10 cellular contexts compared by ENCODE assay signal in genomic region chr1:156664949-156665411, GRCh38. TPM values are rescaled to one million over a fixed set of nuclear protein-coding genes. Genes with fewer than 3 reads are reported as not detected.
DNase-seq lines count a peak whose midpoint lies in the region; ATAC-seq, FAIRE-seq and TF ChIP-seq lines count a peak whose summit lies in the region.
"Had no signal": no experiment of that assay in that cellular context is flagged by ENCODE, and none has a peak within 500 bp of the region (broad histone marks: within the 10 kb centered on the region; RNA-seq: fewer than 3 reads in every experiment).

No MANE protein-coding gene starts in this region.

- POLR2A ChIA-PET in SK-N-SH (lab: Yijun Ruan, JAX): interaction anchor here (2.3 kb wide), 1 partner anchor 12 kb away, joined by 14 read pairs; the partner anchor contains the start of gene NES

- no peaks in the 10 kb centered on the region for H4K20me1 ChIP-seq in SK-N-SH (ENCODE audit: insufficient read depth)

- TF ChIP-seq RAD21 in SK-N-SH (IDR thresholded peaks at IDR 0.05; ENCODE audit: low read length): no peak

- H3K9me2 ChIP-seq in SK-N-SH: no peaks in the 10 kb centered on the region

- H3K27me3 Mint-ChIP-seq in brain: peaks cover 3% of the 10 kb centered on the region
- no peaks in the 10 kb centered on the region for H3K27me3 Mint-ChIP-seq in memory B cell
- H3K27me3 Mint-ChIP-seq in activated T-cell treated with anti-CD3 and anti-CD28 coated beads, Interleukin-2, amount 50 U/mL, for 4 hours (ENCODE audit: low read depth): no peaks in the 10 kb centered on the region

- H3K27ac ChIP-seq in SK-N-SH (ENCODE audit: low read depth in 2 of 2, low read length in 1 of 2): no peak overlapping the region

- no peak for TF ChIP-seq EP300 in SK-N-SH (IDR thresholded peaks at IDR 0.05; ENCODE audit: borderline replicate concordance in 1 of 2, low read depth in 1 of 2, low read length in 1 of 2)

- peaks cover 40 to 53% of the 10 kb centered on the region in 2 experiments; a peak in 3 of 4 replicates for H3K4me1 ChIP-seq in SK-N-SH (ENCODE audit: control insufficient read depth in 1 of 2, insufficient read depth in 2 of 2, low read depth in 1 of 2, low read length in 1 of 2)

- H3K36me3 Mint-ChIP-seq in brain (no peaks in the 10 kb centered on the region), memory B cell (no peaks in the 10 kb centered on the region)
- no peaks in the 10 kb centered on the region for H3K36me3 Mint-ChIP-seq in activated T-cell treated with anti-CD3 and anti-CD28 coated beads, Interleukin-2, amount 50 U/mL, for 4 hours (ENCODE audit: insufficient read depth)

- no peaks in the 10 kb centered on the region for H3K9me3 ChIP-seq in SK-N-SH

- no peak overlapping the region for H3K4me3 ChIP-seq in SK-N-SH (ENCODE audit: low read depth in 2 of 2, low read length in 1 of 2)

- H3K9ac ChIP-seq in SK-N-SH: no peak overlapping the region

- no peak for FAIRE-seq in frontal cortex (lab: Jason Lieb, UNC)

- ATAC-seq in SK-N-SH treated with all-trans-retinoic acid at 6 μM for 48 hours (no peak), memory B cell (ENCODE audit: low read depth) (peak; percentile 49), HG02642 (IDR thresholded peaks at IDR 0.05; ENCODE audit: poor library complexity, unreplicated experiment) (no peak)
- ATAC-seq in activated T-cell treated with anti-CD3 and anti-CD28 coated beads, Interleukin-2, amount 50 U/mL, for 4 hours: no peak

- no peaks in the 10 kb centered on the region for H3K36me3 ChIP-seq in SK-N-SH (replicated peaks in 1 of 2; ENCODE audit: control insufficient read depth in 1 of 2, insufficient read depth in 2 of 2, low read length in 1 of 2)

- no peaks in the 10 kb centered on the region for H3K27me3 ChIP-seq in SK-N-SH (ENCODE audit: insufficient read depth)

- H3K9me3 Mint-ChIP-seq in brain (peaks cover 0 to 3% (median 0%) of the 10 kb centered on the region in 5 experiments), memory B cell (no peaks in the 10 kb centered on the region)
- no peaks in the 10 kb centered on the region for H3K9me3 Mint-ChIP-seq in activated T-cell treated with anti-CD3 and anti-CD28 coated beads, Interleukin-2, amount 50 U/mL, for 4 hours

- DNase-seq in SK-N-SH: no peak
- DNase-seq in memory B cell (ENCODE audit: low spot score in 2 of 2): no peak
- no peak for DNase-seq in frontal cortex (ENCODE audit: low spot score in 2 of 2)
- no peak for DNase-seq in DMS153 treated with DMSO at 0.1 percent for 48 hours (lab: John Stamatoyannopoulos, UW; ENCODE audit: unreplicated experiment)
- no peak for DNase-seq in activated T-cell treated with anti-CD3 and anti-CD28 coated beads, Interleukin-2, amount 50 U/mL, for 4 hours

- CTCF ChIA-PET in SK-N-SH (lab: Yijun Ruan, JAX): interaction anchor here (0.8 to 13.1 kb wide), 6 partner anchors 17 to 225 kb away, joined by 3 to 682 read pairs (median 5); partner anchors contain the start of genes HAPLN2, NAXE and NES

- H3F3A ChIP-seq in SK-N-SH (replicated peaks; ENCODE audit: insufficient read depth): peaks cover 15% of the 10 kb centered on the region

- WGBS in SK-N-SH (ENCODE audit: low lambda C conversion rate): 89% methylated on average over 7 of the region's 12 CpGs

- peak overlapping the region; percentile 53; the same call in 1 of the 2 replicates for H3K4me2 ChIP-seq in SK-N-SH

- H3K79me2 ChIP-seq in SK-N-SH (ENCODE audit: insufficient read depth): no peaks in the 10 kb centered on the region

- H3K4me3 Mint-ChIP-seq in brain (peak overlapping the region in 3 of 5 experiments; percentile 49 to 65 (median 51)), memory B cell (peak overlapping the region; percentile 15)
- H3K4me3 Mint-ChIP-seq in activated T-cell treated with anti-CD3 and anti-CD28 coated beads, Interleukin-2, amount 50 U/mL, for 4 hours: no peak overlapping the region

- H3K4me1 Mint-ChIP-seq in brain: peaks cover 100% of the 10 kb centered on the region
- H3K4me1 Mint-ChIP-seq in memory B cell: peaks cover 56% of the 10 kb centered on the region
- H3K4me1 Mint-ChIP-seq in activated T-cell treated with anti-CD3 and anti-CD28 coated beads, Interleukin-2, amount 50 U/mL, for 4 hours (ENCODE audit: low read depth): peaks cover 18% of the 10 kb centered on the region

- peak overlapping the region; percentile 73 to 98 (median 95) for H3K27ac Mint-ChIP-seq in brain
- H3K27ac Mint-ChIP-seq in memory B cell: peak overlapping the region; percentile 50

- H2AFZ ChIP-seq in SK-N-SH (ENCODE audit: low read depth): no peak overlapping the region

- TF ChIP-seq CTCF in SK-N-SH (IDR thresholded peaks at IDR 0.05): no peak
- no peak for TF ChIP-seq CTCF in brain (conservative IDR thresholded peaks at IDR 0.05)

TF ChIP-seq in SK-N-SH, 30 proteins besides CTCF, POLR2A, EP300 and RAD21:
- TF ChIP-seq FOSL2 (IDR thresholded peaks at IDR 0.05; ENCODE audit: borderline replicate concordance, low read depth) (no peak), USF2 (IDR thresholded peaks at IDR 0.05; ENCODE audit: borderline replicate concordance, low read depth, low read length) (no peak), CHD2 (IDR thresholded peaks at IDR 0.05; ENCODE audit: low read length, partially characterized antibody) (no peak), SMC3 (IDR thresholded peaks at IDR 0.05; ENCODE audit: low read depth, low read length) (no peak), YY1 (IDR thresholded peaks at IDR 0.05; ENCODE audit: low read depth) (no peak), GATA2 (CRISPR knock-in tag; IDR thresholded peaks at IDR 0.05) (no peak), EZH2phosphoT487 (IDR thresholded peaks at IDR 0.05; ENCODE audit: borderline replicate concordance, low read depth) (no peak), NFIC (IDR thresholded peaks at IDR 0.05; ENCODE audit: borderline replicate concordance) (no peak)
TF ChIP-seq in SK-N-SH: peak in this region for 0.

TF ChIP-seq in SK-N-SH treated with all-trans-retinoic acid at 6 μM for 48 hours, 23 proteins besides CTCF, POLR2A, EP300 and RAD21 (continues in another document):
- TF ChIP-seq ZFP30 (CRISPR knock-in tag; IDR thresholded peaks at IDR 0.05): no peak
- TF ChIP-seq ESRRG (CRISPR knock-in tag; IDR thresholded peaks at IDR 0.05): no peak
- TF ChIP-seq, protein P1, sequence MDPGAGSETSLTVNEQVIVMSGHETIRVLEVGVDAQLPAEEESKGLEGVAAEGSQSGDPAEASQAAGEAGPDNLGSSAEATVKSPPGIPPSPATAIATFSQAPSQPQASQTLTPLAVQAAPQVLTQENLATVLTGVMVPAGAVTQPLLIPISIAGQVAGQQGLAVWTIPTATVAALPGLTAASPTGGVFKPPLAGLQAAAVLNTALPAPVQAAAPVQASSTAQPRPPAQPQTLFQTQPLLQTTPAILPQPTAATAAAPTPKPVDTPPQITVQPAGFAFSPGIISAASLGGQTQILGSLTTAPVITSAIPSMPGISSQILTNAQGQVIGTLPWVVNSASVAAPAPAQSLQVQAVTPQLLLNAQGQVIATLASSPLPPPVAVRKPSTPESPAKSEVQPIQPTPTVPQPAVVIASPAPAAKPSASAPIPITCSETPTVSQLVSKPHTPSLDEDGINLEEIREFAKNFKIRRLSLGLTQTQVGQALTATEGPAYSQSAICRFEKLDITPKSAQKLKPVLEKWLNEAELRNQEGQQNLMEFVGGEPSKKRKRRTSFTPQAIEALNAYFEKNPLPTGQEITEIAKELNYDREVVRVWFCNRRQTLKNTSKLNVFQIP (CRISPR knock-in tag; IDR thresholded peaks at IDR 0.05; ENCODE audit: borderline replicate concordance, low read depth): no peak
- TF ChIP-seq RARB (CRISPR knock-in tag; IDR thresholded peaks at IDR 0.05): no peak
- no peak for TF ChIP-seq PPARA (CRISPR knock-in tag; IDR thresholded peaks at IDR 0.05; ENCODE audit: borderline replicate concordance)
- no peak for TF ChIP-seq ARNTL (CRISPR knock-in tag; IDR thresholded peaks at IDR 0.05; ENCODE audit: borderline replicate concordance, low read depth)
- no peak for TF ChIP-seq TCF4 (CRISPR knock-in tag; IDR thresholded peaks at IDR 0.05; ENCODE audit: borderline replicate concordance)
- TF ChIP-seq, protein P2, sequence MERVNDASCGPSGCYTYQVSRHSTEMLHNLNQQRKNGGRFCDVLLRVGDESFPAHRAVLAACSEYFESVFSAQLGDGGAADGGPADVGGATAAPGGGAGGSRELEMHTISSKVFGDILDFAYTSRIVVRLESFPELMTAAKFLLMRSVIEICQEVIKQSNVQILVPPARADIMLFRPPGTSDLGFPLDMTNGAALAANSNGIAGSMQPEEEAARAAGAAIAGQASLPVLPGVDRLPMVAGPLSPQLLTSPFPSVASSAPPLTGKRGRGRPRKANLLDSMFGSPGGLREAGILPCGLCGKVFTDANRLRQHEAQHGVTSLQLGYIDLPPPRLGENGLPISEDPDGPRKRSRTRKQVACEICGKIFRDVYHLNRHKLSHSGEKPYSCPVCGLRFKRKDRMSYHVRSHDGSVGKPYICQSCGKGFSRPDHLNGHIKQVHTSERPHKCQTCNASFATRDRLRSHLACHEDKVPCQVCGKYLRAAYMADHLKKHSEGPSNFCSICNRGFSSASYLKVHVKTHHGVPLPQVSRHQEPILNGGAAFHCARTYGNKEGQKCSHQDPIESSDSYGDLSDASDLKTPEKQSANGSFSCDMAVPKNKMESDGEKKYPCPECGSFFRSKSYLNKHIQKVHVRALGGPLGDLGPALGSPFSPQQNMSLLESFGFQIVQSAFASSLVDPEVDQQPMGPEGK (CRISPR knock-in tag; IDR thresholded peaks at IDR 0.05; ENCODE audit: borderline replicate concordance): no peak

RNA-seq across cellular contexts. Expression of gene NES, which starts 12.2 kb away (rescaled TPM):
- polyA plus RNA-seq in SK-N-SH (2012; rRNA removed) (12.6 and 15.8 TPM in 2 replicates), brain (ENCODE audit: insufficient read depth, low read depth, low replicate concordance) (12.7 TPM)
- 10.5 and 12.5 TPM in 2 replicates for polyA plus RNA-seq in SK-N-SH (2012; cell fraction: cytosol; rRNA removed)
- polyA plus RNA-seq in SK-N-SH (2012; cell fraction: nucleus; rRNA removed): 28.7 and 40.4 TPM in 2 replicates
- total RNA-seq in frontal cortex: 43.2 TPM
- total RNA-seq in activated T-cell treated with anti-CD3 and anti-CD28 coated beads, Interleukin-2, amount 50 U/mL, for 4 hours: under 1 TPM; 0.05 to 0.13 (median 0.05) TPM
- total RNA-seq: T-helper 2 cell treated with Interferon-gamma antibody and Interleukin-4, amounts not matched to agents 100 ng/mL and 5 ng/mL, for 36 hours had no signal

RNA-seq across cellular contexts. Expression of gene BCAN, which starts 23.1 kb away (rescaled TPM):
- polyA plus RNA-seq in SK-N-SH (2012; rRNA removed): 0.13 and 0.25 TPM in 2 replicates
- polyA plus RNA-seq in SK-N-SH (2012; cell fraction: cytosol; rRNA removed): 0.08 and 0.25 TPM in 2 replicates
- 0.10 and 0.20 TPM in 2 replicates for polyA plus RNA-seq in SK-N-SH (2012; cell fraction: nucleus; rRNA removed)
- polyA plus RNA-seq in brain (ENCODE audit: insufficient read depth, low read depth, low replicate concordance): 81.5 TPM
- 52.2 TPM for total RNA-seq in frontal cortex
- not detected for total RNA-seq in activated T-cell treated with anti-CD3 and anti-CD28 coated beads, Interleukin-2, amount 50 U/mL, for 4 hours
- total RNA-seq: T-helper 2 cell treated with Interferon-gamma antibody and Interleukin-4, amounts not matched to agents 100 ng/mL and 5 ng/mL, for 36 hours had no signal

RNA-seq across cellular contexts. Expression of gene CRABP2, which starts 40.4 kb away (rescaled TPM):
- polyA plus RNA-seq in SK-N-SH (2012; rRNA removed) (13.3 and 42.1 TPM in 2 replicates), brain (ENCODE audit: insufficient read depth, low read depth, low replicate concordance) (10.5 TPM)
- polyA plus RNA-seq in SK-N-SH (2012; cell fraction: cytosol; rRNA removed): 27.0 TPM in 2 replicates
- 21.2 and 48.9 TPM in 2 replicates for polyA plus RNA-seq in SK-N-SH (2012; cell fraction: nucleus; rRNA removed)
- 7.7 TPM for total RNA-seq in frontal cortex
- total RNA-seq in activated T-cell treated with anti-CD3 and anti-CD28 coated beads, Interleukin-2, amount 50 U/mL, for 4 hours: 1 to 10 TPM; 1.8 to 2.5 (median 2.4) TPM

RNA-seq across cellular contexts. Expression of gene HAPLN2, which starts 45.8 kb away (rescaled TPM):
- polyA plus RNA-seq in SK-N-SH (2012; rRNA removed): 0.10 and 0.20 TPM in 2 replicates
- polyA plus RNA-seq in SK-N-SH (2012; cell fraction: cytosol; rRNA removed): not detected in 2 replicates
- polyA plus RNA-seq in SK-N-SH (2012; cell fraction: nucleus; rRNA removed): 0.98 and 1.1 TPM in 2 replicates
- polyA plus RNA-seq in brain (ENCODE audit: insufficient read depth, low read depth, low replicate concordance): 69.6 TPM
- total RNA-seq in frontal cortex: 0.41 TPM
- not detected for total RNA-seq in activated T-cell treated with anti-CD3 and anti-CD28 coated beads, Interleukin-2, amount 50 U/mL, for 4 hours
- total RNA-seq: T-helper 2 cell treated with Interferon-gamma antibody and Interleukin-4, amounts not matched to agents 100 ng/mL and 5 ng/mL, for 36 hours had no signal
- polyA plus RNA-seq: BJ had no signal

Comparison
In these comparisons a context has a peak if more than half of its experiments do, and no peak if none do; other contexts are left out.
1. RNA of gene NES, which starts 12.2 kb away (total RNA-seq): 43.2 TPM in frontal cortex (single experiment); 0.05 to 0.13 TPM in activated T-cell treated with anti-CD3 and anti-CD28 coated beads, Interleukin-2, amount 50 U/mL, for 4 hours; every median in the first group is over 10 times any median in the second.
2. RNA of gene BCAN, which starts 23.1 kb away (total RNA-seq): 52.2 TPM in frontal cortex (single experiment); not detected in activated T-cell treated with anti-CD3 and anti-CD28 coated beads, Interleukin-2, amount 50 U/mL, for 4 hours; every median in the first group is over 10 times any median in the second.